In the genomic region with DNA sequence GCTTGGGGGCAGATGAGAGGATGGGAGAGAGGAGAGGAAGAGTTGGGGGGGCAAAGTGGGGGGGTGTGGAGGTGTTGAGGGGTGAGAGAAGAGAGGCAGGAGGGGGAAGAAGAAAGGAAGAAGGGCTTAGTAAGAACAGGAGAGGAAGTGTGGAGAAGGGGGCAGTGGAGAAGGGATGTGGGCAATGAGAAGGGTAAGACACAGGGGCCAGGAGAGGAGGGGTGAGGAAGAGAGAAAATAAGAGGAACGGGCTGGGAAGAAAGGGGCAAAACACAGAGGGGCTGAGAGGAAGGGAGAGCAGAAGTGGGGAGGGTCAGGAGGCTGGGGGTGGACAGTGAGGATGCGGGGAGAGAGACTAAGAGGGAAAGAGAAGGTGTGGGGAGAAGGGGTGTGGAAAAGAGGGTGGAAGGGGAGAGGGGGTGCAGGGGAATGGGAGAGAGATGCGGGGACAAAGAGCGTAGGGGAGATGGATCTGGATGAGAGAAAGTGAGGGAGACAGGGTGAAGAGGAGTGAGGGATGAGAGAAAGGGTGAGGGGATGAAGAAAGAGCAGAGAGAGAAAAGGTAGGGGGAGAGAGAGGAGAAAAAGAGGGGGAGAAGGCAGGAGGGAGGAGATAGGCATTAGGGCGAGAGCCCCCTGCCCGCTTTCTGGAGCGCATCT, we compare ENCODE assay signal across 15 cellular contexts. TPM values are rescaled to one million over a fixed set of nuclear protein-coding genes. Genes with fewer than 3 reads are reported as not detected.
DNase-seq lines count a peak whose midpoint lies in the region; ATAC-seq and TF ChIP-seq lines count a peak whose summit lies in the region.
"Had no signal": no experiment of that assay in that cellular context is flagged by ENCODE, and none has a peak within 500 bp of the region (broad histone marks: within the 10 kb centered on the region; RNA-seq: fewer than 3 reads in every experiment).

No MANE protein-coding gene starts in this region.

- no peaks in the 10 kb centered on the region for H3K27me3 Mint-ChIP-seq in activated naive CD4-positive, alpha-beta T cell treated with anti-CD3 and anti-CD28 coated beads, Interleukin-2, amount 50 U/mL, for 24 hours
- no peaks in the 10 kb centered on the region for H3K27me3 Mint-ChIP-seq in activated naive CD8-positive, alpha-beta T cell

- no peaks in the 10 kb centered on the region for H3K9me3 Mint-ChIP-seq in activated naive CD4-positive, alpha-beta T cell treated with anti-CD3 and anti-CD28 coated beads, Interleukin-2, amount 50 U/mL, for 24 hours
- H3K9me3 Mint-ChIP-seq in activated naive CD8-positive, alpha-beta T cell (ENCODE audit: low read depth) = no peaks in the 10 kb centered on the region

- no peaks in the 10 kb centered on the region; the same call in 1 of the 2 replicates for H3K79me2 ChIP-seq in SK-N-SH (ENCODE audit: insufficient read depth)

- no peak for TF ChIP-seq CTCF in upper lobe of left lung (IDR thresholded peaks at IDR 0.05)
- TF ChIP-seq CTCF in SK-N-SH (IDR thresholded peaks at IDR 0.05) = no peak

- H3K9ac ChIP-seq in SK-N-SH = no peak overlapping the region

- no peaks in the 10 kb centered on the region for H4K20me1 ChIP-seq in SK-N-SH (ENCODE audit: insufficient read depth)

- H3K4me3 Mint-ChIP-seq in activated naive CD4-positive, alpha-beta T cell treated with anti-CD3 and anti-CD28 coated beads, Interleukin-2, amount 50 U/mL, for 24 hours = no peak overlapping the region
- no peak overlapping the region for H3K4me3 Mint-ChIP-seq in activated naive CD8-positive, alpha-beta T cell
- H3K4me3 Mint-ChIP-seq: GM23338 had no signal

- peak in 1 of 2 donors; percentile 37 for ATAC-seq in upper lobe of left lung (ENCODE audit: low FRiP score in 2 of 2)
- ATAC-seq in HG02642 (IDR thresholded peaks at IDR 0.05; ENCODE audit: poor library complexity, unreplicated experiment) = no peak
- ATAC-seq: GM23338 had no signal

- H3K27ac ChIP-seq in upper lobe of left lung (peak overlapping the region in 3 of 4 donors; percentile 30 to 64 (median 49)), SK-N-SH (ENCODE audit: low read depth in 2 of 2, low read length in 1 of 2) (no peak overlapping the region)
- H3K27ac ChIP-seq: SK-N-MC, tibial artery had no signal

- H3K4me1 ChIP-seq in upper lobe of left lung (peaks cover 0 to 6% (median 2%) of the 10 kb centered on the region in 4 donors), SK-N-SH (ENCODE audit: control insufficient read depth in 1 of 2, insufficient read depth in 2 of 2, low read depth in 1 of 2, low read length in 1 of 2) (no peaks in the 10 kb centered on the region)
- H3K4me1 ChIP-seq: tibial artery had no signal

- H3K36me3 ChIP-seq in upper lobe of left lung (no peaks in the 10 kb centered on the region), SK-N-SH (replicated peaks in 1 of 2; ENCODE audit: control insufficient read depth in 1 of 2, insufficient read depth in 2 of 2, low read length in 1 of 2) (no peaks in the 10 kb centered on the region)
- H3K36me3 ChIP-seq: tibial artery had no signal

- TF ChIP-seq POLR2A in upper lobe of left lung (IDR thresholded peaks at IDR 0.05) = no peak

- TF ChIP-seq RAD21 in SK-N-SH (IDR thresholded peaks at IDR 0.05; ENCODE audit: low read length) = no peak

- no peaks in the 10 kb centered on the region for H3K9me2 ChIP-seq in SK-N-SH

- POLR2A ChIA-PET in SK-N-SH (lab: Yijun Ruan, JAX) = no interaction called here

- CTCF ChIA-PET in SK-N-SH (lab: Yijun Ruan, JAX) = no interaction called here

- DNase-seq in activated naive CD4-positive, alpha-beta T cell (lab: John Stamatoyannopoulos, UW) = no peak
- DNase-seq in NOMO-1 (lab: John Stamatoyannopoulos, UW; ENCODE audit: unreplicated experiment in 2 of 2) (peak; percentile 35 to 46), upper lobe of left lung (no peak), NCI-H510A (lab: John Stamatoyannopoulos, UW) (no peak), SK-N-SH (no peak)
- DNase-seq: mesenchymal stem cell; NCI-H1417; NK-92 treated with Interleukin-12 subunit alpha and Interleukin-12 subunit beta, amount 100 ng/mL, for 24 hours; right cardiac atrium; tibial artery had no signal

- no peak overlapping the region for H2AFZ ChIP-seq in SK-N-SH (ENCODE audit: low read depth)
- H2AFZ ChIP-seq: GM23338 had no signal

- no peaks in the 10 kb centered on the region for H3K27me3 ChIP-seq in upper lobe of left lung
- peaks cover 10% of the 10 kb centered on the region; the same call in 1 of the 2 replicates for H3K27me3 ChIP-seq in SK-N-SH (ENCODE audit: insufficient read depth)
- H3K27me3 ChIP-seq: tibial artery had no signal

- H3K9me3 ChIP-seq in upper lobe of left lung (no peaks in the 10 kb centered on the region), SK-N-SH (no peaks in the 10 kb centered on the region)
- H3K9me3 ChIP-seq: tibial artery had no signal

- H3K4me2 ChIP-seq in SK-N-SH = no peak overlapping the region
- H3K4me2 ChIP-seq: GM23338 had no signal

- peaks cover 2% of the 10 kb centered on the region for H3K36me3 Mint-ChIP-seq in activated naive CD4-positive, alpha-beta T cell treated with anti-CD3 and anti-CD28 coated beads, Interleukin-2, amount 50 U/mL, for 24 hours
- no peaks in the 10 kb centered on the region for H3K36me3 Mint-ChIP-seq in activated naive CD8-positive, alpha-beta T cell

- TF ChIP-seq EP300 in upper lobe of left lung (IDR thresholded peaks at IDR 0.05) (no peak), SK-N-SH (IDR thresholded peaks at IDR 0.05; ENCODE audit: borderline replicate concordance in 1 of 2, low read depth in 1 of 2, low read length in 1 of 2) (no peak)

- H3K4me3 ChIP-seq in upper lobe of left lung (no peak overlapping the region), SK-N-SH (ENCODE audit: low read depth in 2 of 2, low read length in 1 of 2) (no peak overlapping the region)
- H3K4me3 ChIP-seq: GM23338, SK-N-MC, tibial artery had no signal

- H3K4me1 Mint-ChIP-seq in activated naive CD4-positive, alpha-beta T cell treated with anti-CD3 and anti-CD28 coated beads, Interleukin-2, amount 50 U/mL, for 24 hours = peaks cover 56% of the 10 kb centered on the region
- H3K4me1 Mint-ChIP-seq in activated naive CD8-positive, alpha-beta T cell (ENCODE audit: low read depth) = peaks cover 42% of the 10 kb centered on the region
- H3K4me1 Mint-ChIP-seq: GM23338 had no signal

- H3K27ac Mint-ChIP-seq in activated naive CD4-positive, alpha-beta T cell treated with anti-CD3 and anti-CD28 coated beads, Interleukin-2, amount 50 U/mL, for 24 hours = peak overlapping the region; percentile 86
- peak overlapping the region; percentile 28 for H3K27ac Mint-ChIP-seq in activated naive CD8-positive, alpha-beta T cell
- H3K27ac Mint-ChIP-seq: GM23338 had no signal

- no peaks in the 10 kb centered on the region for H3F3A ChIP-seq in SK-N-SH (replicated peaks; ENCODE audit: insufficient read depth)

- 72 to 77% methylated on average over 7 of the region's 7 CpGs for WGBS in upper lobe of left lung, 2 donors
- WGBS in SK-N-SH (ENCODE audit: low lambda C conversion rate) = 80% methylated on average over 7 of the region's 7 CpGs

TF ChIP-seq in SK-N-SH, 30 proteins besides CTCF, POLR2A, EP300 and RAD21 (continues in another document):
- TF ChIP-seq POLR2AphosphoS5 (IDR thresholded peaks at IDR 0.05; ENCODE audit: low read depth, low read length) (no peak), NRF1 (IDR thresholded peaks at IDR 0.05; ENCODE audit: low read depth, low read length) (no peak), RCOR1 (IDR thresholded peaks at IDR 0.05; ENCODE audit: low read length) (no peak), FOXJ3 (CRISPR knock-in tag; IDR thresholded peaks at IDR 0.05) (no peak), RXRA (IDR thresholded peaks at IDR 0.05; ENCODE audit: borderline replicate concordance, low read depth) (no peak), YY1 (IDR thresholded peaks at IDR 0.05; ENCODE audit: low read depth) (no peak)
- TF ChIP-seq, protein P1, sequence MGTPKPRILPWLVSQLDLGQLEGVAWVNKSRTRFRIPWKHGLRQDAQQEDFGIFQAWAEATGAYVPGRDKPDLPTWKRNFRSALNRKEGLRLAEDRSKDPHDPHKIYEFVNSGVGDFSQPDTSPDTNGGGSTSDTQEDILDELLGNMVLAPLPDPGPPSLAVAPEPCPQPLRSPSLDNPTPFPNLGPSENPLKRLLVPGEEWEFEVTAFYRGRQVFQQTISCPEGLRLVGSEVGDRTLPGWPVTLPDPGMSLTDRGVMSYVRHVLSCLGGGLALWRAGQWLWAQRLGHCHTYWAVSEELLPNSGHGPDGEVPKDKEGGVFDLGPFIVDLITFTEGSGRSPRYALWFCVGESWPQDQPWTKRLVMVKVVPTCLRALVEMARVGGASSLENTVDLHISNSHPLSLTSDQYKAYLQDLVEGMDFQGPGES (IDR thresholded peaks at IDR 0.05; ENCODE audit: low read depth, low read length) = no peak
- TF ChIP-seq, protein P2, sequence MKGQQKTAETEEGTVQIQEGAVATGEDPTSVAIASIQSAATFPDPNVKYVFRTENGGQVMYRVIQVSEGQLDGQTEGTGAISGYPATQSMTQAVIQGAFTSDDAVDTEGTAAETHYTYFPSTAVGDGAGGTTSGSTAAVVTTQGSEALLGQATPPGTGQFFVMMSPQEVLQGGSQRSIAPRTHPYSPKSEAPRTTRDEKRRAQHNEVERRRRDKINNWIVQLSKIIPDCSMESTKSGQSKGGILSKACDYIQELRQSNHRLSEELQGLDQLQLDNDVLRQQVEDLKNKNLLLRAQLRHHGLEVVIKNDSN (IDR thresholded peaks at IDR 0.05; ENCODE audit: borderline replicate concordance, low read depth) = no peak

RNA-seq across cellular contexts. Expression of a gene that starts 12.9 kb away (rescaled TPM):
- 10 to 100 TPM; 17.8 to 53.4 (median 41.8) TPM for total RNA-seq in upper lobe of left lung
- 24.8 and 27.9 TPM in 2 replicates for polyA plus RNA-seq in SK-N-SH (2012; rRNA removed)
- polyA plus RNA-seq in SK-N-SH (2012; cell fraction: cytosol; rRNA removed) = 30.0 and 32.7 TPM in 2 replicates
- polyA plus RNA-seq in SK-N-SH (2012; cell fraction: nucleus; rRNA removed) = 11.9 and 15.9 TPM in 2 replicates

Comparison
In these comparisons a context has a peak if more than half of its experiments do, and no peak if none do; other contexts are left out.
1. DNase-seq: peak in NOMO-1 (2 of 2); none in activated naive CD4-positive, alpha-beta T cell (0 of 4), upper lobe of left lung (0 of 2), NCI-H510A (single experiment) and SK-N-SH (single experiment).
2. H3K27ac ChIP-seq: peak in upper lobe of left lung (3 of 4); none in SK-N-SH (0 of 2).